ENCODE assay signal across 1 cellular context in genomic region chr1:204516180-204516879, GRCh38.
A peak's percentile ranks its signal among the peaks of the same experiment; 100 is the strongest.
TF ChIP-seq lines count a peak whose summit lies in the region.

Gene MDM4 (plus strand): TSS chr1:204516406. CDS start chr1:204525519, 9,113 bp downstream.

TF ChIP-seq in HepG2, 621 proteins besides CTCF, POLR2A, EP300 and RAD21 (continued from another document and continues in another):
- TF ChIP-seq, protein P1, sequence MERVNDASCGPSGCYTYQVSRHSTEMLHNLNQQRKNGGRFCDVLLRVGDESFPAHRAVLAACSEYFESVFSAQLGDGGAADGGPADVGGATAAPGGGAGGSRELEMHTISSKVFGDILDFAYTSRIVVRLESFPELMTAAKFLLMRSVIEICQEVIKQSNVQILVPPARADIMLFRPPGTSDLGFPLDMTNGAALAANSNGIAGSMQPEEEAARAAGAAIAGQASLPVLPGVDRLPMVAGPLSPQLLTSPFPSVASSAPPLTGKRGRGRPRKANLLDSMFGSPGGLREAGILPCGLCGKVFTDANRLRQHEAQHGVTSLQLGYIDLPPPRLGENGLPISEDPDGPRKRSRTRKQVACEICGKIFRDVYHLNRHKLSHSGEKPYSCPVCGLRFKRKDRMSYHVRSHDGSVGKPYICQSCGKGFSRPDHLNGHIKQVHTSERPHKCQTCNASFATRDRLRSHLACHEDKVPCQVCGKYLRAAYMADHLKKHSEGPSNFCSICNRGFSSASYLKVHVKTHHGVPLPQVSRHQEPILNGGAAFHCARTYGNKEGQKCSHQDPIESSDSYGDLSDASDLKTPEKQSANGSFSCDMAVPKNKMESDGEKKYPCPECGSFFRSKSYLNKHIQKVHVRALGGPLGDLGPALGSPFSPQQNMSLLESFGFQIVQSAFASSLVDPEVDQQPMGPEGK (CRISPR knock-in tag; IDR thresholded peaks at IDR 0.05): peak; percentile 72
- no peak for TF ChIP-seq FOXK2 (IDR thresholded peaks at IDR 0.05)
- no peak; the same call in 1 of the 2 replicates for TF ChIP-seq ZNF121 (CRISPR knock-in tag; IDR thresholded peaks at IDR 0.05)
- TF ChIP-seq MTA1 (CRISPR knock-in tag; IDR thresholded peaks at IDR 0.05; ENCODE audit: borderline replicate concordance): peak; percentile 80; the same call in 1 of the 2 replicates
- TF ChIP-seq, protein P2, sequence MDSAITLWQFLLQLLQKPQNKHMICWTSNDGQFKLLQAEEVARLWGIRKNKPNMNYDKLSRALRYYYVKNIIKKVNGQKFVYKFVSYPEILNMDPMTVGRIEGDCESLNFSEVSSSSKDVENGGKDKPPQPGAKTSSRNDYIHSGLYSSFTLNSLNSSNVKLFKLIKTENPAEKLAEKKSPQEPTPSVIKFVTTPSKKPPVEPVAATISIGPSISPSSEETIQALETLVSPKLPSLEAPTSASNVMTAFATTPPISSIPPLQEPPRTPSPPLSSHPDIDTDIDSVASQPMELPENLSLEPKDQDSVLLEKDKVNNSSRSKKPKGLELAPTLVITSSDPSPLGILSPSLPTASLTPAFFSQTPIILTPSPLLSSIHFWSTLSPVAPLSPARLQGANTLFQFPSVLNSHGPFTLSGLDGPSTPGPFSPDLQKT (CRISPR knock-in tag; IDR thresholded peaks at IDR 0.05; ENCODE audit: borderline replicate concordance): no peak
- TF ChIP-seq NFE2L1 (CRISPR knock-in tag; IDR thresholded peaks at IDR 0.05; ENCODE audit: borderline replicate concordance): no peak
- TF ChIP-seq MXD1 (CRISPR knock-in tag; IDR thresholded peaks at IDR 0.05): peak; percentile 73
- TF ChIP-seq FOXA3 (CRISPR knock-in tag; IDR thresholded peaks at IDR 0.05): peak; percentile 56
- peak; percentile 18; the same call in 1 of the 2 replicates for TF ChIP-seq HES4 (CRISPR knock-in tag; IDR thresholded peaks at IDR 0.05; ENCODE audit: borderline replicate concordance)
- TF ChIP-seq ZNF20 (CRISPR knock-in tag; IDR thresholded peaks at IDR 0.05): no peak
- TF ChIP-seq ZNF264 (CRISPR knock-in tag; IDR thresholded peaks at IDR 0.05): 0 out of 2 replicates have a peak, but pooled peaks have one; percentile 38
- TF ChIP-seq ZFX (CRISPR knock-in tag; IDR thresholded peaks at IDR 0.05; ENCODE audit: low read depth): peak; percentile 99
- no peak for TF ChIP-seq CHCHD3 (CRISPR knock-in tag; IDR thresholded peaks at IDR 0.05)
- TF ChIP-seq MYC (CRISPR knock-in tag; IDR thresholded peaks at IDR 0.05; ENCODE audit: borderline replicate concordance): peak; percentile 96
- peak; percentile 72 for TF ChIP-seq SRSF1 (optimal IDR thresholded peaks at IDR 0.05; ENCODE audit: low read depth, low read length)
- 0 out of 2 replicates have a peak, but pooled peaks have one; percentile 44 for TF ChIP-seq KLF11 (CRISPR knock-in tag; IDR thresholded peaks at IDR 0.05)
- no peak for TF ChIP-seq ZSCAN20 (CRISPR knock-in tag; IDR thresholded peaks at IDR 0.05; ENCODE audit: borderline replicate concordance)
- peak; percentile 12; the same call in 1 of the 2 replicates for TF ChIP-seq RBAK (CRISPR knock-in tag; IDR thresholded peaks at IDR 0.05)
- TF ChIP-seq SETDB1 (CRISPR knock-in tag; IDR thresholded peaks at IDR 0.05; ENCODE audit: borderline replicate concordance): no peak
- TF ChIP-seq, protein P3, sequence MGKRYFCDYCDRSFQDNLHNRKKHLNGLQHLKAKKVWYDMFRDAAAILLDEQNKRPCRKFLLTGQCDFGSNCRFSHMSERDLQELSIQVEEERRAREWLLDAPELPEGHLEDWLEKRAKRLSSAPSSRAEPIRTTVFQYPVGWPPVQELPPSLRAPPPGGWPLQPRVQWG (CRISPR knock-in tag; IDR thresholded peaks at IDR 0.05; ENCODE audit: borderline replicate concordance, low read depth): no peak
- TF ChIP-seq ZFP62 (CRISPR knock-in tag; IDR thresholded peaks at IDR 0.05): no peak
- TF ChIP-seq TCF12 (IDR thresholded peaks at IDR 0.05): no peak
- no peak for TF ChIP-seq TCF12 (CRISPR knock-in tag; IDR thresholded peaks at IDR 0.05)
- TF ChIP-seq ZZZ3 (CRISPR knock-in tag; IDR thresholded peaks at IDR 0.05; ENCODE audit: borderline replicate concordance): peak; percentile 92; the same call in 1 of the 2 replicates
- peak; percentile 99 for TF ChIP-seq KAT7 (CRISPR knock-in tag; IDR thresholded peaks at IDR 0.05; ENCODE audit: borderline replicate concordance)
- TF ChIP-seq ZNF234 (CRISPR knock-in tag; conservative IDR thresholded peaks at IDR 0.05): no peak
- TF ChIP-seq ZNF441 (CRISPR knock-in tag; IDR thresholded peaks at IDR 0.05; ENCODE audit: borderline replicate concordance): peak; percentile 77; the same call in 1 of the 2 replicates
- no peak for TF ChIP-seq NR1H2 (CRISPR knock-in tag; IDR thresholded peaks at IDR 0.05; ENCODE audit: borderline replicate concordance, low read depth)
- TF ChIP-seq STAT6 (CRISPR knock-in tag; IDR thresholded peaks at IDR 0.05; ENCODE audit: borderline replicate concordance): peak; percentile 95; the same call in 1 of the 2 replicates
- no peak; the same call in 1 of the 2 replicates for TF ChIP-seq ZNF260 (CRISPR knock-in tag; IDR thresholded peaks at IDR 0.05; ENCODE audit: borderline replicate concordance, low read depth)
- peak; percentile 76; the same call in 1 of the 2 replicates for TF ChIP-seq ZBTB7B (CRISPR knock-in tag; IDR thresholded peaks at IDR 0.05)
- TF ChIP-seq GZF1 (CRISPR knock-in tag; IDR thresholded peaks at IDR 0.05): peak; percentile 78; the same call in 1 of the 2 replicates
- no peak for TF ChIP-seq EZH2 (conservative IDR thresholded peaks at IDR 0.05; ENCODE audit: low read depth, low read length)
- no peak; the same call in 1 of the 2 replicates for TF ChIP-seq NR2F2 (IDR thresholded peaks at IDR 0.05; ENCODE audit: borderline replicate concordance, low read depth)
- TF ChIP-seq PHF20 (CRISPR knock-in tag; IDR thresholded peaks at IDR 0.05): peak; percentile 94
- peak; percentile 82 for TF ChIP-seq ZNF225 (CRISPR knock-in tag; IDR thresholded peaks at IDR 0.05)
- TF ChIP-seq MIXL1 (CRISPR knock-in tag; IDR thresholded peaks at IDR 0.05): peak; percentile 87
- TF ChIP-seq MYNN (CRISPR knock-in tag; IDR thresholded peaks at IDR 0.05; ENCODE audit: low read depth): no peak
- TF ChIP-seq PHB2 (IDR thresholded peaks at IDR 0.05; ENCODE audit: partially characterized antibody): no peak
- TF ChIP-seq ZNF572 (CRISPR knock-in tag; IDR thresholded peaks at IDR 0.05): no peak
- TF ChIP-seq SMAD3 (CRISPR knock-in tag; IDR thresholded peaks at IDR 0.05): peak; percentile 72; the same call in 1 of the 2 replicates
- TF ChIP-seq SOX5 (CRISPR knock-in tag; IDR thresholded peaks at IDR 0.05; ENCODE audit: borderline replicate concordance): peak; percentile 46; the same call in 1 of the 2 replicates
- no peak for TF ChIP-seq ONECUT2 (CRISPR knock-in tag; IDR thresholded peaks at IDR 0.05)
- TF ChIP-seq ZFP41 (CRISPR knock-in tag; IDR thresholded peaks at IDR 0.05; ENCODE audit: borderline replicate concordance): no peak
- no peak for TF ChIP-seq NPAS2 (CRISPR knock-in tag; IDR thresholded peaks at IDR 0.05; ENCODE audit: borderline replicate concordance)
- TF ChIP-seq GMEB2 (CRISPR knock-in tag; IDR thresholded peaks at IDR 0.05; ENCODE audit: low read depth): no peak
- no peak for TF ChIP-seq THYN1 (CRISPR knock-in tag; IDR thresholded peaks at IDR 0.05; ENCODE audit: borderline replicate concordance, low read depth)
- TF ChIP-seq, protein P4, sequence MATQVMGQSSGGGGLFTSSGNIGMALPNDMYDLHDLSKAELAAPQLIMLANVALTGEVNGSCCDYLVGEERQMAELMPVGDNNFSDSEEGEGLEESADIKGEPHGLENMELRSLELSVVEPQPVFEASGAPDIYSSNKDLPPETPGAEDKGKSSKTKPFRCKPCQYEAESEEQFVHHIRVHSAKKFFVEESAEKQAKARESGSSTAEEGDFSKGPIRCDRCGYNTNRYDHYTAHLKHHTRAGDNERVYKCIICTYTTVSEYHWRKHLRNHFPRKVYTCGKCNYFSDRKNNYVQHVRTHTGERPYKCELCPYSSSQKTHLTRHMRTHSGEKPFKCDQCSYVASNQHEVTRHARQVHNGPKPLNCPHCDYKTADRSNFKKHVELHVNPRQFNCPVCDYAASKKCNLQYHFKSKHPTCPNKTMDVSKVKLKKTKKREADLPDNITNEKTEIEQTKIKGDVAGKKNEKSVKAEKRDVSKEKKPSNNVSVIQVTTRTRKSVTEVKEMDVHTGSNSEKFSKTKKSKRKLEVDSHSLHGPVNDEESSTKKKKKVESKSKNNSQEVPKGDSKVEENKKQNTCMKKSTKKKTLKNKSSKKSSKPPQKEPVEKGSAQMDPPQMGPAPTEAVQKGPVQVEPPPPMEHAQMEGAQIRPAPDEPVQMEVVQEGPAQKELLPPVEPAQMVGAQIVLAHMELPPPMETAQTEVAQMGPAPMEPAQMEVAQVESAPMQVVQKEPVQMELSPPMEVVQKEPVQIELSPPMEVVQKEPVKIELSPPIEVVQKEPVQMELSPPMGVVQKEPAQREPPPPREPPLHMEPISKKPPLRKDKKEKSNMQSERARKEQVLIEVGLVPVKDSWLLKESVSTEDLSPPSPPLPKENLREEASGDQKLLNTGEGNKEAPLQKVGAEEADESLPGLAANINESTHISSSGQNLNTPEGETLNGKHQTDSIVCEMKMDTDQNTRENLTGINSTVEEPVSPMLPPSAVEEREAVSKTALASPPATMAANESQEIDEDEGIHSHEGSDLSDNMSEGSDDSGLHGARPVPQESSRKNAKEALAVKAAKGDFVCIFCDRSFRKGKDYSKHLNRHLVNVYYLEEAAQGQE (IDR thresholded peaks at IDR 0.05; ENCODE audit: borderline replicate concordance in 1 of 2, low read depth in 1 of 2, low read length in 2 of 2): peak in 1 of 2 experiments; percentile 24; a peak in 1 of 4 replicates
- no peak for TF ChIP-seq IKZF1 (IDR thresholded peaks at IDR 0.05)
- TF ChIP-seq KMT2B (CRISPR knock-in tag; IDR thresholded peaks at IDR 0.05): peak; percentile 93
- TF ChIP-seq FOXC1 (CRISPR knock-in tag; IDR thresholded peaks at IDR 0.05; ENCODE audit: borderline replicate concordance): peak; percentile 41; the same call in 1 of the 2 replicates
- peak; percentile 87 for TF ChIP-seq ZBTB42 (CRISPR knock-in tag; IDR thresholded peaks at IDR 0.05)
- TF ChIP-seq WIZ (CRISPR knock-in tag; IDR thresholded peaks at IDR 0.05): 0 out of 2 replicates have a peak, but pooled peaks have one; percentile 45
- TF ChIP-seq ZNF354B (CRISPR knock-in tag; IDR thresholded peaks at IDR 0.05): no peak; the same call in 1 of the 2 replicates
